In genomic region chr3:70658779-70659310, GRCh38 we compare ENCODE assay signal across 17 cellular contexts.
A peak's percentile ranks its signal among the peaks of the same experiment; 100 is the strongest.
DNase-seq lines count a peak whose midpoint lies in the region; ATAC-seq and TF ChIP-seq lines count a peak whose summit lies in the region.
"Had no signal": no experiment of that assay in that cellular context is flagged by ENCODE, and none has a peak within 500 bp of the region (broad histone marks: within the 10 kb centered on the region; RNA-seq: fewer than 3 reads in every experiment).

No MANE protein-coding gene starts in this region.

- H3F3A ChIP-seq in GM23338 (replicated peaks; ENCODE audit: low read depth): no peaks in the 10 kb centered on the region

- DNase-seq in GM23338 (ENCODE audit: low spot score) (no peak), RPMI7951 (ENCODE audit: low read depth) (peak; percentile 1), islet precursor cell (peak; percentile 50), skeletal muscle cell (ENCODE audit: low read depth) (peak; percentile 0), Caco-2 (no peak), GDM1 (lab: John Stamatoyannopoulos, UW) (no peak)
- DNase-seq in CD8-positive, alpha-beta T cell: no peak
- no peak for DNase-seq in stimulated activated naive CD8-positive, alpha-beta T cell treated with anti-CD3 and anti-CD28 coated beads, Interleukin-15, Interleukin-2, amounts not matched to agents 100 U/mL and 50 U/mL, for 24 hours
- DNase-seq: 8988T; CD8-positive, alpha-beta memory T cell; DMS153; DMS79; GF-D8; HCEC 1CT had no signal

- H3K9me3 Mint-ChIP-seq in GM23338 (peaks cover 5% of the 10 kb centered on the region), Caco-2 (ENCODE audit: unreplicated experiment) (no peaks in the 10 kb centered on the region)
- no peaks in the 10 kb centered on the region for H3K9me3 Mint-ChIP-seq in CD8-positive, alpha-beta T cell

- no peak overlapping the region for H3K4me2 ChIP-seq in GM23338
- H3K4me2 ChIP-seq: BLaER1 treated with 17β-estradiol and CSF1 and Interleukin-3, amounts not matched to agents 10 nM and 100 nM had no signal

- peak overlapping the region; percentile 28; the same call in 1 of the 2 replicates for H2AFZ ChIP-seq in GM23338

- H4K20me1 ChIP-seq in GM23338 (replicated peaks; ENCODE audit: insufficient read depth): 0 out of 2 replicates have a peak, but pooled peaks cover 4% of the 10 kb centered on the region
- H4K20me1 ChIP-seq: BLaER1 treated with 17β-estradiol and CSF1 and Interleukin-3, amounts not matched to agents 10 nM and 100 nM had no signal

- TF ChIP-seq CTCF in GM23338 (conservative IDR thresholded peaks at IDR 0.05; ENCODE audit: low read depth in 2 of 2) (no peak), Caco-2 (IDR thresholded peaks at IDR 0.05; ENCODE audit: insufficient read depth in 1 of 2, low read depth in 1 of 2, low read length in 1 of 2, severe bottlenecking in 1 of 2, unreplicated experiment in 1 of 2) (no peak)
- no peak for TF ChIP-seq CTCF in CD8-positive, alpha-beta T cell (IDR thresholded peaks at IDR 0.05)

- intact Hi-C loops in Caco-2 (cut with micrococcal nuclease; ENCODE audit: unreplicated experiment): no loop called here
- intact Hi-C loops in CD8-positive, alpha-beta T cell (cut with DNase I, micrococcal nuclease): no loop called here

- no peak overlapping the region for H3K27ac ChIP-seq in GM23338 (ENCODE audit: low read depth)
- no peak overlapping the region for H3K27ac ChIP-seq in CD8-positive, alpha-beta T cell (ENCODE audit: low read depth, low read length)
- H3K27ac ChIP-seq: BLaER1 treated with 17β-estradiol and CSF1 and Interleukin-3, amounts not matched to agents 10 nM and 100 nM; HL-60 had no signal

- no peaks in the 10 kb centered on the region for H3K9me2 ChIP-seq in GM23338 (ENCODE audit: insufficient read depth)

- H3K27ac Mint-ChIP-seq in GM23338 (no peak overlapping the region; the same call in 1 of the 2 replicates), Caco-2 (ENCODE audit: unreplicated experiment) (no peak overlapping the region)
- H3K27ac Mint-ChIP-seq in CD8-positive, alpha-beta T cell: no peak overlapping the region
- H3K27ac Mint-ChIP-seq: B cell; CD8-positive, alpha-beta memory T cell had no signal

- H3K27me3 Mint-ChIP-seq in GM23338 (ENCODE audit: insufficient read depth, low read depth, poor library complexity): peaks cover 2% of the 10 kb centered on the region
- H3K27me3 Mint-ChIP-seq in Caco-2 (ENCODE audit: insufficient read depth, unreplicated experiment): peaks cover 5% of the 10 kb centered on the region
- H3K27me3 Mint-ChIP-seq in CD8-positive, alpha-beta T cell (ENCODE audit: low read depth): peaks cover 36% of the 10 kb centered on the region

- H3K36me3 Mint-ChIP-seq in GM23338 (ENCODE audit: low read depth) (peaks cover 6% of the 10 kb centered on the region; the same call in 2 of the 3 replicates), Caco-2 (ENCODE audit: insufficient read depth, unreplicated experiment) (no peaks in the 10 kb centered on the region)
- no peaks in the 10 kb centered on the region for H3K36me3 Mint-ChIP-seq in CD8-positive, alpha-beta T cell
- H3K36me3 Mint-ChIP-seq: CD8-positive, alpha-beta memory T cell had no signal

- ATAC-seq in GM23338: no peak
- no peak for ATAC-seq in CD8-positive, alpha-beta T cell
- no peak for ATAC-seq in stimulated activated naive CD8-positive, alpha-beta T cell treated with anti-CD3 and anti-CD28 coated beads, Interleukin-15, Interleukin-2, amounts not matched to agents 100 U/mL and 50 U/mL, for 24 hours

- H3K4me1 Mint-ChIP-seq in GM23338 (peaks cover 3% of the 10 kb centered on the region; the same call in 1 of the 3 replicates), Caco-2 (ENCODE audit: low read depth, unreplicated experiment) (no peaks in the 10 kb centered on the region)
- no peaks in the 10 kb centered on the region for H3K4me1 Mint-ChIP-seq in CD8-positive, alpha-beta T cell (ENCODE audit: low read depth)
- H3K4me1 Mint-ChIP-seq: CD8-positive, alpha-beta memory T cell had no signal

- H3K36me3 ChIP-seq in GM23338 (ENCODE audit: insufficient read depth): no peaks in the 10 kb centered on the region
- H3K36me3 ChIP-seq in Caco-2 (ENCODE audit: control insufficient read depth, insufficient read depth, low read length): no peaks in the 10 kb centered on the region
- no peaks in the 10 kb centered on the region for H3K36me3 ChIP-seq in CD8-positive, alpha-beta T cell (ENCODE audit: insufficient read depth, low read length)
- H3K36me3 ChIP-seq: BLaER1 treated with 17β-estradiol and CSF1 and Interleukin-3, amounts not matched to agents 10 nM and 100 nM had no signal

- H3K4me3 ChIP-seq in GM23338 (no peak overlapping the region), skeletal muscle cell (ENCODE audit: low read depth, low read length) (no peak overlapping the region), Caco-2 (ENCODE audit: low read depth, low read length) (no peak overlapping the region)
- no peak overlapping the region for H3K4me3 ChIP-seq in CD8-positive, alpha-beta T cell (ENCODE audit: low read depth, low read length)
- H3K4me3 ChIP-seq: BLaER1 treated with 17β-estradiol and CSF1 and Interleukin-3, amounts not matched to agents 10 nM and 100 nM had no signal

- H3K79me2 ChIP-seq in GM23338 (replicated peaks; ENCODE audit: insufficient read depth): no peaks in the 10 kb centered on the region

- no TSS peak for BruUV-seq in Caco-2 (replicated peaks; lab: Mats Ljungman, UMichigan)

- CTCF ChIA-PET in Caco-2 (lab: Charles Lee): no interaction called here
- CTCF ChIA-PET in CD8-positive, alpha-beta T cell (lab: Charles Lee): no interaction called here

- no peaks in the 10 kb centered on the region for H3K9me3 ChIP-seq in Caco-2
- H3K9me3 ChIP-seq in CD8-positive, alpha-beta T cell (ENCODE audit: low read length): no peaks in the 10 kb centered on the region

- POLR2A ChIA-PET in Caco-2 (lab: Charles Lee): no interaction called here
- POLR2A ChIA-PET in CD8-positive, alpha-beta T cell (lab: Charles Lee): no interaction called here

- no peaks in the 10 kb centered on the region for H3K27me3 ChIP-seq in GM23338 (ENCODE audit: insufficient read depth)
- no peaks in the 10 kb centered on the region for H3K27me3 ChIP-seq in Caco-2 (replicated peaks; ENCODE audit: control insufficient read depth, insufficient read depth, low read length)
- H3K27me3 ChIP-seq in CD8-positive, alpha-beta T cell (ENCODE audit: insufficient read depth, low read length): no peaks in the 10 kb centered on the region
- H3K27me3 ChIP-seq: BLaER1 treated with 17β-estradiol and CSF1 and Interleukin-3, amounts not matched to agents 10 nM and 100 nM had no signal

- no peak overlapping the region for H3K4me3 Mint-ChIP-seq in GM23338
- no peak overlapping the region for H3K4me3 Mint-ChIP-seq in Caco-2 (ENCODE audit: unreplicated experiment)
- no peak overlapping the region for H3K4me3 Mint-ChIP-seq in CD8-positive, alpha-beta T cell
- H3K4me3 Mint-ChIP-seq: B cell had no signal

- H3K4me1 ChIP-seq in GM23338 (ENCODE audit: insufficient read depth) (no peaks in the 10 kb centered on the region), Caco-2 (no peaks in the 10 kb centered on the region)
- no peaks in the 10 kb centered on the region for H3K4me1 ChIP-seq in CD8-positive, alpha-beta T cell (ENCODE audit: insufficient read depth, low read length)
- H3K4me1 ChIP-seq: BLaER1 treated with 17β-estradiol and CSF1 and Interleukin-3, amounts not matched to agents 10 nM and 100 nM had no signal

TF ChIP-seq in GM23338, 12 proteins besides CTCF, POLR2A, EP300 and RAD21 (continues in another document):
- no peak for TF ChIP-seq STAT1 (IDR thresholded peaks at IDR 0.05; ENCODE audit: unreplicated experiment)
- TF ChIP-seq, protein P1, sequence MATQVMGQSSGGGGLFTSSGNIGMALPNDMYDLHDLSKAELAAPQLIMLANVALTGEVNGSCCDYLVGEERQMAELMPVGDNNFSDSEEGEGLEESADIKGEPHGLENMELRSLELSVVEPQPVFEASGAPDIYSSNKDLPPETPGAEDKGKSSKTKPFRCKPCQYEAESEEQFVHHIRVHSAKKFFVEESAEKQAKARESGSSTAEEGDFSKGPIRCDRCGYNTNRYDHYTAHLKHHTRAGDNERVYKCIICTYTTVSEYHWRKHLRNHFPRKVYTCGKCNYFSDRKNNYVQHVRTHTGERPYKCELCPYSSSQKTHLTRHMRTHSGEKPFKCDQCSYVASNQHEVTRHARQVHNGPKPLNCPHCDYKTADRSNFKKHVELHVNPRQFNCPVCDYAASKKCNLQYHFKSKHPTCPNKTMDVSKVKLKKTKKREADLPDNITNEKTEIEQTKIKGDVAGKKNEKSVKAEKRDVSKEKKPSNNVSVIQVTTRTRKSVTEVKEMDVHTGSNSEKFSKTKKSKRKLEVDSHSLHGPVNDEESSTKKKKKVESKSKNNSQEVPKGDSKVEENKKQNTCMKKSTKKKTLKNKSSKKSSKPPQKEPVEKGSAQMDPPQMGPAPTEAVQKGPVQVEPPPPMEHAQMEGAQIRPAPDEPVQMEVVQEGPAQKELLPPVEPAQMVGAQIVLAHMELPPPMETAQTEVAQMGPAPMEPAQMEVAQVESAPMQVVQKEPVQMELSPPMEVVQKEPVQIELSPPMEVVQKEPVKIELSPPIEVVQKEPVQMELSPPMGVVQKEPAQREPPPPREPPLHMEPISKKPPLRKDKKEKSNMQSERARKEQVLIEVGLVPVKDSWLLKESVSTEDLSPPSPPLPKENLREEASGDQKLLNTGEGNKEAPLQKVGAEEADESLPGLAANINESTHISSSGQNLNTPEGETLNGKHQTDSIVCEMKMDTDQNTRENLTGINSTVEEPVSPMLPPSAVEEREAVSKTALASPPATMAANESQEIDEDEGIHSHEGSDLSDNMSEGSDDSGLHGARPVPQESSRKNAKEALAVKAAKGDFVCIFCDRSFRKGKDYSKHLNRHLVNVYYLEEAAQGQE (IDR thresholded peaks at IDR 0.05; ENCODE audit: unreplicated experiment): no peak
- TF ChIP-seq CREB1 (CRISPR knock-in tag; IDR thresholded peaks at IDR 0.05; ENCODE audit: low read depth): no peak
- no peak for TF ChIP-seq ZNF331 (CRISPR knock-in tag; IDR thresholded peaks at IDR 0.05; ENCODE audit: low read depth)
- no peak for TF ChIP-seq ZNF114 (CRISPR knock-in tag; IDR thresholded peaks at IDR 0.05)
- TF ChIP-seq JUNB (IDR thresholded peaks at IDR 0.05; ENCODE audit: unreplicated experiment): no peak

Comparison
In these comparisons a context has a peak if more than half of its experiments do, and no peak if none do; other contexts are left out.
1. DNase-seq: peak in RPMI7951 (single experiment), islet precursor cell (single experiment) and skeletal muscle cell (single experiment); none in GM23338 (single experiment), Caco-2 (0 of 2), GDM1 (single experiment), CD8-positive, alpha-beta T cell (0 of 7) and stimulated activated naive CD8-positive, alpha-beta T cell treated with anti-CD3 and anti-CD28 coated beads, Interleukin-15, Interleukin-2, amounts not matched to agents 100 U/mL and 50 U/mL, for 24 hours (single experiment).